Comparison of ENCODE assay signal across 15 cellular contexts in genomic region chr3:71450985-71451560, GRCh38.
DNase-seq lines count a peak whose midpoint lies in the region; ATAC-seq, FAIRE-seq and TF ChIP-seq lines count a peak whose summit lies in the region.
"Had no signal": no experiment of that assay in that cellular context is flagged by ENCODE, and none has a peak within 500 bp of the region (broad histone marks: within the 10 kb centered on the region; RNA-seq: fewer than 3 reads in every experiment).

No MANE protein-coding gene starts in this region.

- no peaks in the 10 kb centered on the region for H3K27me3 ChIP-seq in hepatocyte
- H3K27me3 ChIP-seq: foreskin keratinocyte had no signal

- no peak for ATAC-seq in stimulated activated naive CD8-positive, alpha-beta T cell treated with anti-CD3 and anti-CD28 coated beads, Interleukin-15, Interleukin-2, amounts not matched to agents 100 U/mL and 50 U/mL, for 24 hours
- peak; percentile 31 to 63 (median 39) for ATAC-seq in T-cell (replicated peaks in 1 of 4)
- ATAC-seq: foreskin keratinocyte, GM23338, Panc1, right cardiac atrium had no signal

- peak overlapping the region; percentile 97 for H3K27ac Mint-ChIP-seq in stimulated activated naive CD8-positive, alpha-beta T cell treated with anti-CD3 and anti-CD28 coated beads, Interleukin-15, Interleukin-2, amounts not matched to agents 100 ng/mL and 50 ng/mL, for 24 hours
- peak overlapping the region; percentile 97 to 99 for H3K27ac Mint-ChIP-seq in T-cell
- H3K27ac Mint-ChIP-seq: GM23338 had no signal

- WGBS in hepatocyte (ENCODE audit: low lambda C conversion rate, missing lambda C conversion rate) = 52% methylated on average over 5 of the region's 5 CpGs

- H2AFZ ChIP-seq in hepatocyte = no peak overlapping the region
- H2AFZ ChIP-seq: GM23338 had no signal

- no peaks in the 10 kb centered on the region for H3K9me2 ChIP-seq in hepatocyte (replicated peaks; ENCODE audit: insufficient read depth)

- peaks cover 98% of the 10 kb centered on the region for H3K4me1 Mint-ChIP-seq in stimulated activated naive CD8-positive, alpha-beta T cell treated with anti-CD3 and anti-CD28 coated beads, Interleukin-15, Interleukin-2, amounts not matched to agents 100 ng/mL and 50 ng/mL, for 24 hours (ENCODE audit: low read depth)
- H3K4me1 Mint-ChIP-seq in T-cell = peaks cover 98 to 100% (median 99%) of the 10 kb centered on the region in 3 donors

- peak overlapping the region; percentile 12 for H3K4me2 ChIP-seq in hepatocyte
- H3K4me2 ChIP-seq: GM23338 had no signal

- peaks cover 46% of the 10 kb centered on the region for H3K4me1 ChIP-seq in hepatocyte (ENCODE audit: insufficient read depth)

- H3K79me2 ChIP-seq in hepatocyte = peaks cover 58% of the 10 kb centered on the region

- no peaks in the 10 kb centered on the region for H3K36me3 Mint-ChIP-seq in stimulated activated naive CD8-positive, alpha-beta T cell treated with anti-CD3 and anti-CD28 coated beads, Interleukin-15, Interleukin-2, amounts not matched to agents 100 ng/mL and 50 ng/mL, for 24 hours (ENCODE audit: low read depth)
- peaks cover 13% of the 10 kb centered on the region for H3K36me3 Mint-ChIP-seq in T-cell

- no peaks in the 10 kb centered on the region for H3K9me3 ChIP-seq in hepatocyte (ENCODE audit: low read depth)

- POLR2A ChIA-PET in T-cell (lab: Charles Lee) = interaction anchor here (0.5 to 1.0 kb wide), 5 partner anchors 24 to 172 kb away, joined by 3 to 6 read pairs (median 4); no protein-coding TSS in a partner anchor

- CTCF ChIA-PET in T-cell (lab: Charles Lee) = interaction anchor here (0.6 to 1.5 kb wide), 3 partner anchors 34 to 410 kb away, joined by 3 to 10 read pairs (median 5); no protein-coding TSS in a partner anchor

- H3K27me3 Mint-ChIP-seq in stimulated activated naive CD8-positive, alpha-beta T cell treated with anti-CD3 and anti-CD28 coated beads, Interleukin-15, Interleukin-2, amounts not matched to agents 100 ng/mL and 50 ng/mL, for 24 hours = no peaks in the 10 kb centered on the region
- H3K27me3 Mint-ChIP-seq in T-cell = no peaks in the 10 kb centered on the region

- no peak overlapping the region for H3K27ac ChIP-seq in hepatocyte
- H3K27ac ChIP-seq: foreskin keratinocyte had no signal

- no peak for TF ChIP-seq CTCF in hepatocyte (IDR thresholded peaks at IDR 0.05; ENCODE audit: poor library complexity)

- H4K20me1 ChIP-seq in hepatocyte (ENCODE audit: insufficient read depth, poor library complexity, severe bottlenecking) = no peaks in the 10 kb centered on the region

- no peak overlapping the region for H3K4me3 ChIP-seq in hepatocyte
- H3K4me3 ChIP-seq: GM23338 had no signal

- H3K4me3 Mint-ChIP-seq in stimulated activated naive CD8-positive, alpha-beta T cell treated with anti-CD3 and anti-CD28 coated beads, Interleukin-15, Interleukin-2, amounts not matched to agents 100 ng/mL and 50 ng/mL, for 24 hours = peak overlapping the region; percentile 73
- H3K4me3 Mint-ChIP-seq in T-cell = peak overlapping the region; percentile 50 to 69 (median 59)
- H3K4me3 Mint-ChIP-seq: GM23338 had no signal

- FAIRE-seq in urothelium cell line (lab: Jason Lieb, UNC) = no peak

- no peak for DNase-seq in stimulated activated naive CD8-positive, alpha-beta T cell treated with anti-CD3 and anti-CD28 coated beads, Interleukin-15, Interleukin-2, amounts not matched to agents 100 U/mL and 50 U/mL, for 24 hours
- no peak for DNase-seq in T-cell
- DNase-seq in hepatocyte (ENCODE audit: low spot score) = no peak
- no peak for DNase-seq in urothelium cell line (ENCODE audit: low spot score)
- no peak for DNase-seq in NCI-H1436 treated with DMSO at 0.1 percent for 48 hours (lab: John Stamatoyannopoulos, UW)
- DNase-seq in Ammon's horn (ENCODE audit: low spot score) = no peak
- no peak for DNase-seq in NCI-H2196 (lab: John Stamatoyannopoulos, UW; ENCODE audit: unreplicated experiment)
- DNase-seq: C1 segment of cervical spinal cord; effector CD8-positive, alpha-beta T cell; foreskin keratinocyte; NCI-H2107; right cardiac atrium had no signal

- no peaks in the 10 kb centered on the region for H3K36me3 ChIP-seq in hepatocyte (replicated peaks; ENCODE audit: insufficient read depth, low read depth)

- H3K9me3 Mint-ChIP-seq in stimulated activated naive CD8-positive, alpha-beta T cell treated with anti-CD3 and anti-CD28 coated beads, Interleukin-15, Interleukin-2, amounts not matched to agents 100 ng/mL and 50 ng/mL, for 24 hours = no peaks in the 10 kb centered on the region
- no peaks in the 10 kb centered on the region for H3K9me3 Mint-ChIP-seq in T-cell
- H3K9me3 Mint-ChIP-seq: GM23338 had no signal
